ENCODE assay signal across 1 cellular context in the genomic region with DNA sequence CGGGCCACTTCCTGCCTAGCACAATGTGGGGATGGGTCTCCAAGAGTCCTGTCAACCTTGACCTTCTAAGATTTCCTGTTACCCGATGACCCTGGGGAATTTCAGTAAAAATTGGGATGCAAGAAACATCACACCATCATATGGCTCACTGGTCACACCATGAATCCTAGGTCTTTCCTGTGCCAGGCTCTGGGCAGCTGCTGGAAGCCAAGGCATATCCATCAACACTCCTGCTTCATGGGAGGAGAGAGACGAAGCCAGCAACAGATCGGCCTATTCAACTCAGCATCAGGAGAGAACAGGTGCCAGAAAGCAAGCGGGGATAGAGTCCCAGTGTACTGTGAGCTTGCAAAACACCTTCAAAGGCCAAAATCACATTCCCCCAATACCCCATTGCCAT.
TF ChIP-seq lines count a peak whose summit lies in the region.

No MANE protein-coding gene starts in this region.

TF ChIP-seq in HCT116, 20 proteins besides CTCF, POLR2A, EP300 and RAD21 (continued from another document):
- TF ChIP-seq, protein P1, sequence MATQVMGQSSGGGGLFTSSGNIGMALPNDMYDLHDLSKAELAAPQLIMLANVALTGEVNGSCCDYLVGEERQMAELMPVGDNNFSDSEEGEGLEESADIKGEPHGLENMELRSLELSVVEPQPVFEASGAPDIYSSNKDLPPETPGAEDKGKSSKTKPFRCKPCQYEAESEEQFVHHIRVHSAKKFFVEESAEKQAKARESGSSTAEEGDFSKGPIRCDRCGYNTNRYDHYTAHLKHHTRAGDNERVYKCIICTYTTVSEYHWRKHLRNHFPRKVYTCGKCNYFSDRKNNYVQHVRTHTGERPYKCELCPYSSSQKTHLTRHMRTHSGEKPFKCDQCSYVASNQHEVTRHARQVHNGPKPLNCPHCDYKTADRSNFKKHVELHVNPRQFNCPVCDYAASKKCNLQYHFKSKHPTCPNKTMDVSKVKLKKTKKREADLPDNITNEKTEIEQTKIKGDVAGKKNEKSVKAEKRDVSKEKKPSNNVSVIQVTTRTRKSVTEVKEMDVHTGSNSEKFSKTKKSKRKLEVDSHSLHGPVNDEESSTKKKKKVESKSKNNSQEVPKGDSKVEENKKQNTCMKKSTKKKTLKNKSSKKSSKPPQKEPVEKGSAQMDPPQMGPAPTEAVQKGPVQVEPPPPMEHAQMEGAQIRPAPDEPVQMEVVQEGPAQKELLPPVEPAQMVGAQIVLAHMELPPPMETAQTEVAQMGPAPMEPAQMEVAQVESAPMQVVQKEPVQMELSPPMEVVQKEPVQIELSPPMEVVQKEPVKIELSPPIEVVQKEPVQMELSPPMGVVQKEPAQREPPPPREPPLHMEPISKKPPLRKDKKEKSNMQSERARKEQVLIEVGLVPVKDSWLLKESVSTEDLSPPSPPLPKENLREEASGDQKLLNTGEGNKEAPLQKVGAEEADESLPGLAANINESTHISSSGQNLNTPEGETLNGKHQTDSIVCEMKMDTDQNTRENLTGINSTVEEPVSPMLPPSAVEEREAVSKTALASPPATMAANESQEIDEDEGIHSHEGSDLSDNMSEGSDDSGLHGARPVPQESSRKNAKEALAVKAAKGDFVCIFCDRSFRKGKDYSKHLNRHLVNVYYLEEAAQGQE (IDR thresholded peaks at IDR 0.05; ENCODE audit: low read depth): no peak
- no peak for TF ChIP-seq ZFX (IDR thresholded peaks at IDR 0.05)
- TF ChIP-seq CBX3 (IDR thresholded peaks at IDR 0.05; ENCODE audit: low read depth): no peak
- no peak for TF ChIP-seq EZH2 (IDR thresholded peaks at IDR 0.05)
- TF ChIP-seq YY1 (IDR thresholded peaks at IDR 0.05; ENCODE audit: extremely low read depth, insufficient replicate concordance, low read depth, low read length): no peak
- no peak for TF ChIP-seq SRF (IDR thresholded peaks at IDR 0.05; ENCODE audit: low read depth)
- TF ChIP-seq EZH2phosphoT487 (IDR thresholded peaks at IDR 0.05; ENCODE audit: borderline replicate concordance): no peak
- no peak for TF ChIP-seq SP1 (IDR thresholded peaks at IDR 0.05; ENCODE audit: low read depth)
- TF ChIP-seq, protein P2, sequence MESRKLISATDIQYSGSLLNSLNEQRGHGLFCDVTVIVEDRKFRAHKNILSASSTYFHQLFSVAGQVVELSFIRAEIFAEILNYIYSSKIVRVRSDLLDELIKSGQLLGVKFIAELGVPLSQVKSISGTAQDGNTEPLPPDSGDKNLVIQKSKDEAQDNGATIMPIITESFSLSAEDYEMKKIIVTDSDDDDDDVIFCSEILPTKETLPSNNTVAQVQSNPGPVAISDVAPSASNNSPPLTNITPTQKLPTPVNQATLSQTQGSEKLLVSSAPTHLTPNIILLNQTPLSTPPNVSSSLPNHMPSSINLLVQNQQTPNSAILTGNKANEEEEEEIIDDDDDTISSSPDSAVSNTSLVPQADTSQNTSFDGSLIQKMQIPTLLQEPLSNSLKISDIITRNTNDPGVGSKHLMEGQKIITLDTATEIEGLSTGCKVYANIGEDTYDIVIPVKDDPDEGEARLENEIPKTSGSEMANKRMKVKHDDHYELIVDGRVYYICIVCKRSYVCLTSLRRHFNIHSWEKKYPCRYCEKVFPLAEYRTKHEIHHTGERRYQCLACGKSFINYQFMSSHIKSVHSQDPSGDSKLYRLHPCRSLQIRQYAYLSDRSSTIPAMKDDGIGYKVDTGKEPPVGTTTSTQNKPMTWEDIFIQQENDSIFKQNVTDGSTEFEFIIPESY (IDR thresholded peaks at IDR 0.05; ENCODE audit: extremely low read depth, insufficient replicate concordance, low read length): no peak
- TF ChIP-seq, protein P3, sequence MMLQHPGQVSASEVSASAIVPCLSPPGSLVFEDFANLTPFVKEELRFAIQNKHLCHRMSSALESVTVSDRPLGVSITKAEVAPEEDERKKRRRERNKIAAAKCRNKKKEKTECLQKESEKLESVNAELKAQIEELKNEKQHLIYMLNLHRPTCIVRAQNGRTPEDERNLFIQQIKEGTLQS (IDR thresholded peaks at IDR 0.05): no peak
